In genomic region chr16:67545665-67546024, GRCh38 we compare ENCODE assay signal across 13 cellular contexts. TPM values are rescaled to one million over a fixed set of nuclear protein-coding genes. Genes with fewer than 3 reads are reported as not detected.
A peak's percentile ranks its signal among the peaks of the same experiment; 100 is the strongest.
DNase-seq lines count a peak whose midpoint lies in the region; ATAC-seq and TF ChIP-seq lines count a peak whose summit lies in the region.
"Had no signal": no experiment of that assay in that cellular context is flagged by ENCODE, and none has a peak within 500 bp of the region (broad histone marks: within the 10 kb centered on the region; RNA-seq: fewer than 3 reads in every experiment).

No MANE protein-coding gene starts in this region.

- H3F3A ChIP-seq in OCI-LY1 (ENCODE audit: insufficient read depth, low read length), result no peaks in the 10 kb centered on the region

- TF ChIP-seq CTCF in OCI-LY1 (IDR thresholded peaks at IDR 0.05; ENCODE audit: low read length) (no peak), dorsolateral prefrontal cortex (IDR thresholded peaks at IDR 0.05 in 54 of 56, conservative IDR thresholded peaks at IDR 0.05 in 2 of 56; ENCODE audit: low read depth in 1 of 56, partially characterized antibody in 56 of 56) (no peak), GM13977 (IDR thresholded peaks at IDR 0.05; ENCODE audit: extremely low read depth, insufficient read depth, missing control alignments) (no peak)

- no peaks in the 10 kb centered on the region for H4K20me1 ChIP-seq in OCI-LY1 (ENCODE audit: insufficient read depth, low read length)

- no peaks in the 10 kb centered on the region for H3K27me3 Mint-ChIP-seq in stimulated activated naive B cell treated with anti-CD40 and anti-IgM and Interleukin-4, amounts not matched to agents 10 μg/mL and 1 μg/mL and 100 μg/mL, for 72 hours

- peak in 2 of 3 donors; percentile 33 to 42 for DNase-seq in right cardiac atrium
- DNase-seq in Right ventricle myocardium inferior (ENCODE audit: missing footprints), result no peak
- no peak for DNase-seq in dorsolateral prefrontal cortex
- no peak for DNase-seq in stimulated activated naive B cell treated with anti-CD40 and anti-IgM and Interleukin-4, amounts not matched to agents 10 μg/mL and 1 μg/mL and 100 μg/mL, for 72 hours
- no peak for DNase-seq in HAP-1 (ENCODE audit: low spot score in 2 of 2)
- no peak for DNase-seq in GM13977 (ENCODE audit: low spot score)
- no peak for DNase-seq in NCI-H345 treated with DMSO at 0.1 percent for 48 hours (lab: John Stamatoyannopoulos, UW; ENCODE audit: unreplicated experiment)
- DNase-seq: DMS 273 treated with DMSO at 0.1 percent for 48 hours, NCI-H1417 treated with DMSO at 0.1 percent for 48 hours, NCI-H2029, NCI-H524 treated with DMSO at 0.1 percent for 48 hours had no signal

- no peaks in the 10 kb centered on the region for H3K9me3 Mint-ChIP-seq in stimulated activated naive B cell treated with anti-CD40 and anti-IgM and Interleukin-4, amounts not matched to agents 10 μg/mL and 1 μg/mL and 100 μg/mL, for 72 hours
- H3K9me3 Mint-ChIP-seq: CD14-positive monocyte had no signal

- intact Hi-C loops in right cardiac atrium (cut with DNase I) (no loop called here), Right ventricle myocardium inferior (cut with DNase I) (loop anchor here (2.0 kb wide), 1 partner anchor 17 kb away; the partner anchor contains the start of gene CTCF), dorsolateral prefrontal cortex (cut with DNase I) (loop anchor here (2.0 to 5.0 kb wide), 3 partner anchors 23 to 122 kb away; partner anchors contain the start of genes C16orf86 (in 1 of the 2) and ENKD1 (in 1 of the 2))

- no peaks in the 10 kb centered on the region for H3K79me2 ChIP-seq in OCI-LY1 (ENCODE audit: insufficient read depth, low read length)

- H3K27ac Mint-ChIP-seq in stimulated activated naive B cell treated with anti-CD40 and anti-IgM and Interleukin-4, amounts not matched to agents 10 μg/mL and 1 μg/mL and 100 μg/mL, for 72 hours, result peak overlapping the region; percentile 20

- H3K36me3 ChIP-seq in OCI-LY1 (ENCODE audit: insufficient read depth, low read length) (peaks cover 5% of the 10 kb centered on the region; the same call in 1 of the 2 replicates), HAP-1 (replicated peaks) (peaks cover 69% of the 10 kb centered on the region)

- no peaks in the 10 kb centered on the region for H3K27me3 ChIP-seq in right cardiac atrium (ENCODE audit: control insufficient read depth, insufficient read depth)
- no peaks in the 10 kb centered on the region for H3K27me3 ChIP-seq in OCI-LY1 (ENCODE audit: insufficient read depth, low read length)
- H3K27me3 ChIP-seq in dorsolateral prefrontal cortex, result no peaks in the 10 kb centered on the region
- no peaks in the 10 kb centered on the region for H3K27me3 ChIP-seq in HAP-1 (ENCODE audit: low read depth)

- H3K36me3 Mint-ChIP-seq in stimulated activated naive B cell treated with anti-CD40 and anti-IgM and Interleukin-4, amounts not matched to agents 10 μg/mL and 1 μg/mL and 100 μg/mL, for 72 hours, result peaks cover 39 to 70% of the 10 kb centered on the region in 2 donors

- H3K4me3 ChIP-seq in right cardiac atrium (ENCODE audit: low read length) (no peak overlapping the region), OCI-LY1 (ENCODE audit: low read depth, low read length, poor library complexity, severe bottlenecking) (no peak overlapping the region), dorsolateral prefrontal cortex (no peak overlapping the region), HAP-1 (no peak overlapping the region)

- peak overlapping the region; percentile 53; the same call in 1 of the 2 replicates for H3K9ac ChIP-seq in OCI-LY1 (ENCODE audit: low read length)

- H3K4me2 ChIP-seq in OCI-LY1 (ENCODE audit: low read length), result peak overlapping the region; percentile 56; the same call in 1 of the 2 replicates

- in situ Hi-C loops in HAP-1 (cut with MboI; ENCODE audit: low sequenced_read_pairs), result no loop called here
- in situ Hi-C loops in GM13977 (cut with MboI; ENCODE audit: low pct_unique_long_range_greater_than_20kb, low sequenced_read_pairs, unreplicated experiment), result loop anchor here (25.0 kb wide), 1 partner anchor 367 kb away; no protein-coding TSS in a partner anchor

- ATAC-seq in right cardiac atrium (no peak), Right ventricle myocardium inferior (no peak)
- no peak for ATAC-seq in stimulated activated naive B cell treated with anti-CD40 and anti-IgM and Interleukin-4, amounts not matched to agents 10 μg/mL and 1 μg/mL and 100 μg/mL, for 72 hours (replicated peaks)

- peaks cover 80 to 94% of the 10 kb centered on the region in 2 donors for H3K4me1 Mint-ChIP-seq in stimulated activated naive B cell treated with anti-CD40 and anti-IgM and Interleukin-4, amounts not matched to agents 10 μg/mL and 1 μg/mL and 100 μg/mL, for 72 hours

- H3K9me3 ChIP-seq in right cardiac atrium (ENCODE audit: control insufficient read depth, low read length) (no peaks in the 10 kb centered on the region), OCI-LY1 (ENCODE audit: low read length) (no peaks in the 10 kb centered on the region), HAP-1 (no peaks in the 10 kb centered on the region)

- H3K4me1 ChIP-seq in right cardiac atrium (ENCODE audit: control insufficient read depth, insufficient read depth, low read length) (peaks cover 5% of the 10 kb centered on the region), OCI-LY1 (ENCODE audit: insufficient read depth, low read length, severe bottlenecking) (peaks cover 67% of the 10 kb centered on the region), HAP-1 (no peaks in the 10 kb centered on the region)

- WGBS in right cardiac atrium, result 80% methylated on average over 14 of the region's 14 CpGs

- no peak overlapping the region for H3K27ac ChIP-seq in right cardiac atrium (ENCODE audit: low read length)
- peak overlapping the region; percentile 97 for H3K27ac ChIP-seq in OCI-LY1 (ENCODE audit: low read depth, low read length, poor library complexity, severe bottlenecking)
- peak overlapping the region in 35 of 59 donors; percentile 6 to 80 (median 56) for H3K27ac ChIP-seq in dorsolateral prefrontal cortex

- H3K4me3 Mint-ChIP-seq in stimulated activated naive B cell treated with anti-CD40 and anti-IgM and Interleukin-4, amounts not matched to agents 10 μg/mL and 1 μg/mL and 100 μg/mL, for 72 hours, result no peak overlapping the region
- H3K4me3 Mint-ChIP-seq: CD14-positive monocyte had no signal

- no peak overlapping the region for H2AFZ ChIP-seq in OCI-LY1 (ENCODE audit: low read length)

- no peaks in the 10 kb centered on the region for H3K9me2 ChIP-seq in OCI-LY1 (ENCODE audit: low read depth, low read length)

RNA-seq across cellular contexts. Expression of gene CTCF, which starts 16.7 kb away (rescaled TPM):
- total RNA-seq in right cardiac atrium (10 to 100 TPM; 24.2 to 30.5 (median 28.6) TPM), Right ventricle myocardium inferior (28.2 TPM), dorsolateral prefrontal cortex (10 to 100 TPM; 34.3 to 54.9 (median 41.9) TPM)
- polyA plus RNA-seq in right cardiac atrium, result 17.5 TPM

RNA-seq across cellular contexts. Expression of gene RIPOR1, which starts 17.0 kb away (rescaled TPM):
- total RNA-seq in right cardiac atrium (10 to 100 TPM; 76.2 to 86.6 (median 83.7) TPM), Right ventricle myocardium inferior (68.4 TPM), dorsolateral prefrontal cortex (100 to 1,000 TPM in 114 of 120 experiments, 10 to 100 TPM in 6; 67.9 to 185 (median 128) TPM)
- polyA plus RNA-seq in right cardiac atrium, result 43.8 TPM

Comparison
In these comparisons a context has a peak if more than half of its experiments do, and no peak if none do; other contexts are left out.
1. DNase-seq: peak in right cardiac atrium (2 of 3); none in Right ventricle myocardium inferior (single experiment), dorsolateral prefrontal cortex (0 of 10), stimulated activated naive B cell treated with anti-CD40 and anti-IgM and Interleukin-4, amounts not matched to agents 10 μg/mL and 1 μg/mL and 100 μg/mL, for 72 hours (single experiment), HAP-1 (0 of 2), GM13977 (single experiment) and NCI-H345 treated with DMSO at 0.1 percent for 48 hours (single experiment).
2. intact Hi-C loops: an anchor here in Right ventricle myocardium inferior (2.0 kb wide) and dorsolateral prefrontal cortex (2.0 to 5.0 kb wide); none called in right cardiac atrium.